Comparison of ENCODE assay signal across 26 cellular contexts in the genomic region with DNA sequence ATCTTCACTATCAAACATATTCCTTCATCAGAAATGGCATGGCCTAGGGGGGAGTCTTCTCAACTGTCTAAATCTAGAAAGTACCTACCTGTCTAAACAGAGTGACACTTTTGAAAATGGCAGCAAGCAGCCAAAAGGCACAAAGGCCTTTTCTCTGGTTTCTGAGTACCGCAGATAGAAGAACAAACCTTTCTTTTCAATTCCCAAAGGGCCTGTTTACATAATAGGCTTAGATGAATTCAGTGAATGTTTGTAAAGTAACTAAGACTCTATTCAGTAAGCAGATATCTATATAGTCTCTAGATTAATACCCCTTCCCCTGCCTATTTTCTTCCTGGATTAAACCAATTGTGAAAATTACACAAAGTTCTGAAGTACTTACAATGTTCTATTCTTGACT. TPM values are rescaled to one million over a fixed set of nuclear protein-coding genes. Genes with fewer than 3 reads are reported as not detected.
DNase-seq lines count a peak whose midpoint lies in the region.
"Had no signal": no experiment of that assay in that cellular context is flagged by ENCODE, and none has a peak within 500 bp of the region (broad histone marks: within the 10 kb centered on the region; RNA-seq: fewer than 3 reads in every experiment).

No MANE protein-coding gene starts in this region.

- H3K36me3 ChIP-seq in Karpas-422 (ENCODE audit: insufficient read depth, low read length) = peaks cover 22% of the 10 kb centered on the region; the same call in 1 of the 2 replicates
- H3K36me3 ChIP-seq: tibial nerve had no signal

- DNase-seq in D341Med (ENCODE audit: low spot score) (peak; percentile 26), Karpas-422 (peak; percentile 38), NCI-H345 treated with DMSO at 0.1 percent for 48 hours (lab: John Stamatoyannopoulos, UW; ENCODE audit: unreplicated experiment) (peak; percentile 19), medulla oblongata (ENCODE audit: extremely low spot score) (peak; percentile 23), NCI-H446 (lab: John Stamatoyannopoulos, UW) (no peak), NCI-H2196 treated with DMSO at 0.1 percent for 48 hours (lab: John Stamatoyannopoulos, UW; ENCODE audit: unreplicated experiment) (no peak), NCI-H2171 (lab: John Stamatoyannopoulos, UW) (no peak)
- DNase-seq: activated effector memory CD4-positive, alpha-beta T cell treated with anti-CD3 and anti-CD28 coated beads, Interleukin-2, amount 50 U/mL, for 16 hours; activated T-cell treated with anti-CD3 and anti-CD28 coated beads, Interleukin-2, amount 50 U/mL, for 24 hours; foreskin fibroblast; head of caudate nucleus; left ventricle myocardium superior; NCI-H2227 treated with DMSO at 0.1 percent for 48 hours; posterior cingulate gyrus; right cardiac atrium; stimulated activated CD4-positive, alpha-beta T cell treated with anti-CD3 and anti-CD28 coated beads, Interleukin-4, amount 100 ng/mL, for 1 hour had no signal

- no peaks in the 10 kb centered on the region for H3K27me3 ChIP-seq in Karpas-422 (ENCODE audit: low read length)
- H3K27me3 ChIP-seq: esophagus muscularis mucosa, tibial nerve had no signal

- H3K9me2 ChIP-seq in Karpas-422 (replicated peaks; ENCODE audit: insufficient read depth, low read length) = no peaks in the 10 kb centered on the region

- H3K4me1 ChIP-seq in Karpas-422 (ENCODE audit: low read length) = peaks cover 27% of the 10 kb centered on the region

- H3K9me3 ChIP-seq in Karpas-422 (ENCODE audit: low read length) = no peaks in the 10 kb centered on the region
- H3K9me3 ChIP-seq: esophagus muscularis mucosa had no signal

- no peak overlapping the region for H3K9ac ChIP-seq in Karpas-422 (ENCODE audit: low read length)

- no peak overlapping the region for H3K27ac ChIP-seq in Karpas-422 (ENCODE audit: low read length)
- H3K27ac ChIP-seq: C4-2B, esophagus muscularis mucosa, tibial nerve had no signal

- H2AFZ ChIP-seq in Karpas-422 (ENCODE audit: low read length) = no peak overlapping the region

- no peaks in the 10 kb centered on the region for H4K20me1 ChIP-seq in Karpas-422 (ENCODE audit: insufficient read depth, low read depth, low read length)

- peaks cover 95% of the 10 kb centered on the region for H3K79me2 ChIP-seq in Karpas-422 (ENCODE audit: low read length)

- H3K4me3 ChIP-seq in Karpas-422 (ENCODE audit: low read length) = no peak overlapping the region
- H3K4me3 ChIP-seq: esophagus muscularis mucosa, K562, tibial nerve had no signal

- H3K4me2 ChIP-seq in Karpas-422 (ENCODE audit: low read depth, low read length, poor library complexity, severe bottlenecking) = no peak overlapping the region

RNA-seq across cellular contexts. Expression of a gene that starts 7.1 kb away (rescaled TPM):
- total RNA-seq in Karpas-422 (2014; rRNA removed; shearing (Covaris generic); ENCODE audit: low replicate concordance) = 50.0 and 53.8 TPM in 2 replicates

RNA-seq across cellular contexts. Expression of a gene that starts 20.5 kb away (rescaled TPM):
- not detected in 2 replicates for total RNA-seq in Karpas-422 (2014; rRNA removed; shearing (Covaris generic); ENCODE audit: low replicate concordance)
- total RNA-seq: Daoy, dermis microvascular lymphatic vessel endothelial cell, H4, HT1080, K562, left ventricle myocardium superior, MCF 10A, right cardiac atrium, Right ventricle myocardium inferior, tibial nerve had no signal

RNA-seq across cellular contexts. Expression of a gene that starts 35.1 kb away (rescaled TPM):
- not detected in 2 replicates for total RNA-seq in Karpas-422 (2014; rRNA removed; shearing (Covaris generic); ENCODE audit: low replicate concordance)
- total RNA-seq: Daoy, dermis microvascular lymphatic vessel endothelial cell, esophagus muscularis mucosa, H4, HT1080, K562, left ventricle myocardium superior, MCF 10A, right cardiac atrium, Right ventricle myocardium inferior, tibial nerve had no signal

RNA-seq across cellular contexts. Expression of a gene that starts 50.2 kb away (rescaled TPM):
- total RNA-seq in Karpas-422 (2014; rRNA removed; shearing (Covaris generic); ENCODE audit: low replicate concordance) = not detected in 2 replicates
- total RNA-seq: Daoy, dermis microvascular lymphatic vessel endothelial cell, esophagus muscularis mucosa, H4, HT1080, K562, left ventricle myocardium superior, MCF 10A, right cardiac atrium, Right ventricle myocardium inferior had no signal

Comparison
In these comparisons a context has a peak if more than half of its experiments do, and no peak if none do; other contexts are left out.
1. DNase-seq: peak in D341Med (single experiment), Karpas-422 (single experiment), NCI-H345 treated with DMSO at 0.1 percent for 48 hours (single experiment) and medulla oblongata (single experiment); none in NCI-H446 (0 of 2), NCI-H2196 treated with DMSO at 0.1 percent for 48 hours (single experiment) and NCI-H2171 (single experiment).